ENCODE assay signal across 1 cellular context in the genomic region with DNA sequence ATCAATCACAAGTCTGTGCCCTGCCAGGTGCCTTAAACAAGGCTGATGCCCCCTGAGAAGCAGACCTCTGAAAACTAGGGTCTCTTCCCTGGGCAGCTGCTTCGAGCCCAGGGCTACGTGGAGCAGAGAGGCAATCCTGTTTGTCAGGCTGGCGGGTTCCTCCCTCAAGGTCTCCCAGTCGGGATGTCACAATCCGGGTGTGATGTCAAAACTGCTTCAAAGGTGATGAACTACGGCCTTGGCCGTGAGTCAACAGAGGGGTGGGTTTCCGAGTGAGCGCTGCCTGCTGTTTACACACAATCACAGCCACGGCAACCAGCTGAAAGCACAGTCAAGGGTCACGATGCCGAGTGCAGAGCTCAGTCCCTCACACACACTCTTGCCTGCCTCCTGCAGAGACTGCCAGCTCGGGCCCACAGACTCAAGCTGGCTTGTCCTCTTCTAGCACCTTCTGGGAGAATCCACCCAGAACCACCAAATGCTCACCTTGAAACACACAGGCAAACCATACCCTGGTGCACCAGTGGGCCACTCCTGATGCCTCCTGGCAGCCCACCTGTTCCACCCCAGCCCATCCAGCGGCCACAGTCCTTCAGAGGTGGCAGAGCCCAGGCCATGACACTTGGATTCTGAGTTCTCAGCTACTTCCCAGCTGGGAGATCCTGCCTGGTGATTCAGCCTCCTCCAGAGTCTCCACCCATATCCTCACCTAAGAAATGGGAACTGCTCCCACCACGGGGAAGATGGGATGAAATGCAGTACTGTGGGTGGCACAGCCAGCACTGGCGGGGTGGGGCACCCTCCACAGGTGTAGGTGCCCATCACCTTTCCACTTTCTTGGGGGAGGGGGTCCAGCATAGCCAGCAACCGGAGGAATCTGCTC.
TF ChIP-seq lines count a peak whose summit lies in the region.

No MANE protein-coding gene starts in this region.

TF ChIP-seq in K562, 482 proteins besides CTCF, POLR2A, EP300 and RAD21 (continues in another document):
- TF ChIP-seq CREB1 (IDR thresholded peaks at IDR 0.05) (peak; percentile 46), CREB1 (CRISPR knock-in tag; IDR thresholded peaks at IDR 0.05) (no peak), TAF9B (IDR thresholded peaks at IDR 0.05; ENCODE audit: partially characterized antibody) (no peak), ZKSCAN8 (CRISPR knock-in tag; IDR thresholded peaks at IDR 0.05) (peak; percentile 87), CEBPB (tag; IDR thresholded peaks at IDR 0.05) (peak; percentile 81), RBBP5 (IDR thresholded peaks at IDR 0.05; ENCODE audit: borderline replicate concordance, insufficient read depth, low read length, poor library complexity, severe bottlenecking) (no peak), ZNF584 (CRISPR knock-in tag; IDR thresholded peaks at IDR 0.05; ENCODE audit: low read depth) (no peak), ZNF780A (CRISPR knock-in tag; IDR thresholded peaks at IDR 0.05) (no peak), NFIC (IDR thresholded peaks at IDR 0.05) (peak; percentile 33; the same call in 1 of the 2 replicates), FOXJ2 (tag; IDR thresholded peaks at IDR 0.05) (peak; percentile 51; the same call in 1 of the 2 replicates), RCOR1 (IDR thresholded peaks at IDR 0.05; ENCODE audit: borderline replicate concordance in 1 of 2, low read depth in 2 of 2, low read length in 2 of 2) (0 out of 4 replicates have a peak, but pooled peaks of 1 of the 2 experiments have one; percentile 32), NR2C1 (IDR thresholded peaks at IDR 0.05) (no peak), NR2C1 (tag; IDR thresholded peaks at IDR 0.05) (no peak), ZNF184 (CRISPR knock-in tag; IDR thresholded peaks at IDR 0.05) (no peak), MEIS2 (IDR thresholded peaks at IDR 0.05; ENCODE audit: partially characterized antibody) (peak; percentile 63), ADNP (tag; IDR thresholded peaks at IDR 0.05) (no peak), STAG1 (CRISPR knock-in tag; IDR thresholded peaks at IDR 0.05; ENCODE audit: borderline replicate concordance) (no peak), KAT2B (IDR thresholded peaks at IDR 0.05; ENCODE audit: low read depth, low read length) (no peak), RBM22 (IDR thresholded peaks at IDR 0.05; ENCODE audit: low read depth, low read length, poor library complexity, severe bottlenecking) (no peak), RBFOX2 (IDR thresholded peaks at IDR 0.05; ENCODE audit: low read depth, low read length) (peak; percentile 29; the same call in 1 of the 2 replicates), SPI1 (IDR thresholded peaks at IDR 0.05; ENCODE audit: borderline replicate concordance, low read depth, low read length) (0 out of 2 replicates have a peak, but pooled peaks have one; percentile 20), FOXA3 (CRISPR knock-in tag; conservative IDR thresholded peaks at IDR 0.05 in 1 of 2, IDR thresholded peaks at IDR 0.05 in 1 of 2) (peak in 1 of 2 experiments; percentile 69; a peak in 1 of 4 replicates), NR2C2 (CRISPR knock-in tag; IDR thresholded peaks at IDR 0.05) (no peak), NR2C2 (tag; IDR thresholded peaks at IDR 0.05) (peak; percentile 74; the same call in 1 of the 2 replicates), ZNF311 (CRISPR knock-in tag; IDR thresholded peaks at IDR 0.05) (no peak), KHSRP (IDR thresholded peaks at IDR 0.05) (no peak), CEBPG (CRISPR knock-in tag; IDR thresholded peaks at IDR 0.05) (no peak), CEBPG (tag; conservative IDR thresholded peaks at IDR 0.05 in 1 of 2, IDR thresholded peaks at IDR 0.05 in 1 of 2) (peak; percentile 13 to 34; a peak in 1 of 4 replicates), MYC (IDR thresholded peaks at IDR 0.05; ENCODE audit: low read depth, low read length) (no peak), MYC (CRISPR knock-in tag; IDR thresholded peaks at IDR 0.05; ENCODE audit: borderline replicate concordance, low read depth) (no peak), KDM1A (IDR thresholded peaks at IDR 0.05) (peak in 1 of 2 experiments; percentile 69; a peak in 3 of 4 replicates), CREM (IDR thresholded peaks at IDR 0.05; ENCODE audit: low read depth) (peak; percentile 76)
- TF ChIP-seq, protein P1, sequence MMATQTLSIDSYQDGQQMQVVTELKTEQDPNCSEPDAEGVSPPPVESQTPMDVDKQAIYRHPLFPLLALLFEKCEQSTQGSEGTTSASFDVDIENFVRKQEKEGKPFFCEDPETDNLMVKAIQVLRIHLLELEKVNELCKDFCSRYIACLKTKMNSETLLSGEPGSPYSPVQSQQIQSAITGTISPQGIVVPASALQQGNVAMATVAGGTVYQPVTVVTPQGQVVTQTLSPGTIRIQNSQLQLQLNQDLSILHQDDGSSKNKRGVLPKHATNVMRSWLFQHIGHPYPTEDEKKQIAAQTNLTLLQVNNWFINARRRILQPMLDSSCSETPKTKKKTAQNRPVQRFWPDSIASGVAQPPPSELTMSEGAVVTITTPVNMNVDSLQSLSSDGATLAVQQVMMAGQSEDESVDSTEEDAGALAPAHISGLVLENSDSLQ (IDR thresholded peaks at IDR 0.05): 0 out of 2 replicates have a peak, but pooled peaks have one; percentile 14
- TF ChIP-seq, protein P2, sequence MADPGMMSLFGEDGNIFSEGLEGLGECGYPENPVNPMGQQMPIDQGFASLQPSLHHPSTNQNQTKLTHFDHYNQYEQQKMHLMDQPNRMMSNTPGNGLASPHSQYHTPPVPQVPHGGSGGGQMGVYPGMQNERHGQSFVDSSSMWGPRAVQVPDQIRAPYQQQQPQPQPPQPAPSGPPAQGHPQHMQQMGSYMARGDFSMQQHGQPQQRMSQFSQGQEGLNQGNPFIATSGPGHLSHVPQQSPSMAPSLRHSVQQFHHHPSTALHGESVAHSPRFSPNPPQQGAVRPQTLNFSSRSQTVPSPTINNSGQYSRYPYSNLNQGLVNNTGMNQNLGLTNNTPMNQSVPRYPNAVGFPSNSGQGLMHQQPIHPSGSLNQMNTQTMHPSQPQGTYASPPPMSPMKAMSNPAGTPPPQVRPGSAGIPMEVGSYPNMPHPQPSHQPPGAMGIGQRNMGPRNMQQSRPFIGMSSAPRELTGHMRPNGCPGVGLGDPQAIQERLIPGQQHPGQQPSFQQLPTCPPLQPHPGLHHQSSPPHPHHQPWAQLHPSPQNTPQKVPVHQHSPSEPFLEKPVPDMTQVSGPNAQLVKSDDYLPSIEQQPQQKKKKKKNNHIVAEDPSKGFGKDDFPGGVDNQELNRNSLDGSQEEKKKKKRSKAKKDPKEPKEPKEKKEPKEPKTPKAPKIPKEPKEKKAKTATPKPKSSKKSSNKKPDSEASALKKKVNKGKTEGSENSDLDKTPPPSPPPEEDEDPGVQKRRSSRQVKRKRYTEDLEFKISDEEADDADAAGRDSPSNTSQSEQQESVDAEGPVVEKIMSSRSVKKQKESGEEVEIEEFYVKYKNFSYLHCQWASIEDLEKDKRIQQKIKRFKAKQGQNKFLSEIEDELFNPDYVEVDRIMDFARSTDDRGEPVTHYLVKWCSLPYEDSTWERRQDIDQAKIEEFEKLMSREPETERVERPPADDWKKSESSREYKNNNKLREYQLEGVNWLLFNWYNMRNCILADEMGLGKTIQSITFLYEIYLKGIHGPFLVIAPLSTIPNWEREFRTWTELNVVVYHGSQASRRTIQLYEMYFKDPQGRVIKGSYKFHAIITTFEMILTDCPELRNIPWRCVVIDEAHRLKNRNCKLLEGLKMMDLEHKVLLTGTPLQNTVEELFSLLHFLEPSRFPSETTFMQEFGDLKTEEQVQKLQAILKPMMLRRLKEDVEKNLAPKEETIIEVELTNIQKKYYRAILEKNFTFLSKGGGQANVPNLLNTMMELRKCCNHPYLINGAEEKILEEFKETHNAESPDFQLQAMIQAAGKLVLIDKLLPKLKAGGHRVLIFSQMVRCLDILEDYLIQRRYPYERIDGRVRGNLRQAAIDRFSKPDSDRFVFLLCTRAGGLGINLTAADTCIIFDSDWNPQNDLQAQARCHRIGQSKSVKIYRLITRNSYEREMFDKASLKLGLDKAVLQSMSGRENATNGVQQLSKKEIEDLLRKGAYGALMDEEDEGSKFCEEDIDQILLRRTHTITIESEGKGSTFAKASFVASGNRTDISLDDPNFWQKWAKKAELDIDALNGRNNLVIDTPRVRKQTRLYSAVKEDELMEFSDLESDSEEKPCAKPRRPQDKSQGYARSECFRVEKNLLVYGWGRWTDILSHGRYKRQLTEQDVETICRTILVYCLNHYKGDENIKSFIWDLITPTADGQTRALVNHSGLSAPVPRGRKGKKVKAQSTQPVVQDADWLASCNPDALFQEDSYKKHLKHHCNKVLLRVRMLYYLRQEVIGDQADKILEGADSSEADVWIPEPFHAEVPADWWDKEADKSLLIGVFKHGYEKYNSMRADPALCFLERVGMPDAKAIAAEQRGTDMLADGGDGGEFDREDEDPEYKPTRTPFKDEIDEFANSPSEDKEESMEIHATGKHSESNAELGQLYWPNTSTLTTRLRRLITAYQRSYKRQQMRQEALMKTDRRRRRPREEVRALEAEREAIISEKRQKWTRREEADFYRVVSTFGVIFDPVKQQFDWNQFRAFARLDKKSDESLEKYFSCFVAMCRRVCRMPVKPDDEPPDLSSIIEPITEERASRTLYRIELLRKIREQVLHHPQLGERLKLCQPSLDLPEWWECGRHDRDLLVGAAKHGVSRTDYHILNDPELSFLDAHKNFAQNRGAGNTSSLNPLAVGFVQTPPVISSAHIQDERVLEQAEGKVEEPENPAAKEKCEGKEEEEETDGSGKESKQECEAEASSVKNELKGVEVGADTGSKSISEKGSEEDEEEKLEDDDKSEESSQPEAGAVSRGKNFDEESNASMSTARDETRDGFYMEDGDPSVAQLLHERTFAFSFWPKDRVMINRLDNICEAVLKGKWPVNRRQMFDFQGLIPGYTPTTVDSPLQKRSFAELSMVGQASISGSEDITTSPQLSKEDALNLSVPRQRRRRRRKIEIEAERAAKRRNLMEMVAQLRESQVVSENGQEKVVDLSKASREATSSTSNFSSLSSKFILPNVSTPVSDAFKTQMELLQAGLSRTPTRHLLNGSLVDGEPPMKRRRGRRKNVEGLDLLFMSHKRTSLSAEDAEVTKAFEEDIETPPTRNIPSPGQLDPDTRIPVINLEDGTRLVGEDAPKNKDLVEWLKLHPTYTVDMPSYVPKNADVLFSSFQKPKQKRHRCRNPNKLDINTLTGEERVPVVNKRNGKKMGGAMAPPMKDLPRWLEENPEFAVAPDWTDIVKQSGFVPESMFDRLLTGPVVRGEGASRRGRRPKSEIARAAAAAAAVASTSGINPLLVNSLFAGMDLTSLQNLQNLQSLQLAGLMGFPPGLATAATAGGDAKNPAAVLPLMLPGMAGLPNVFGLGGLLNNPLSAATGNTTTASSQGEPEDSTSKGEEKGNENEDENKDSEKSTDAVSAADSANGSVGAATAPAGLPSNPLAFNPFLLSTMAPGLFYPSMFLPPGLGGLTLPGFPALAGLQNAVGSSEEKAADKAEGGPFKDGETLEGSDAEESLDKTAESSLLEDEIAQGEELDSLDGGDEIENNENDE (IDR thresholded peaks at IDR 0.05; ENCODE audit: low read depth, low read length): no peak
- TF ChIP-seq, protein P3, sequence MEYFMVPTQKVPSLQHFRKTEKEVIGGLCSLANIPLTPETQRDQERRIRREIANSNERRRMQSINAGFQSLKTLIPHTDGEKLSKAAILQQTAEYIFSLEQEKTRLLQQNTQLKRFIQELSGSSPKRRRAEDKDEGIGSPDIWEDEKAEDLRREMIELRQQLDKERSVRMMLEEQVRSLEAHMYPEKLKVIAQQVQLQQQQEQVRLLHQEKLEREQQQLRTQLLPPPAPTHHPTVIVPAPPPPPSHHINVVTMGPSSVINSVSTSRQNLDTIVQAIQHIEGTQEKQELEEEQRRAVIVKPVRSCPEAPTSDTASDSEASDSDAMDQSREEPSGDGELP (CRISPR knock-in tag; IDR thresholded peaks at IDR 0.05; ENCODE audit: borderline replicate concordance): peak; percentile 36; the same call in 1 of the 2 replicates
- TF ChIP-seq, protein P4, sequence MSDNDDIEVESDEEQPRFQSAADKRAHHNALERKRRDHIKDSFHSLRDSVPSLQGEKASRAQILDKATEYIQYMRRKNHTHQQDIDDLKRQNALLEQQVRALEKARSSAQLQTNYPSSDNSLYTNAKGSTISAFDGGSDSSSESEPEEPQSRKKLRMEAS (CRISPR knock-in tag; IDR thresholded peaks at IDR 0.05): 0 out of 2 replicates have a peak, but pooled peaks have one; percentile 11
- TF ChIP-seq, protein P5, sequence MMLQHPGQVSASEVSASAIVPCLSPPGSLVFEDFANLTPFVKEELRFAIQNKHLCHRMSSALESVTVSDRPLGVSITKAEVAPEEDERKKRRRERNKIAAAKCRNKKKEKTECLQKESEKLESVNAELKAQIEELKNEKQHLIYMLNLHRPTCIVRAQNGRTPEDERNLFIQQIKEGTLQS (IDR thresholded peaks at IDR 0.05): peak; percentile 27; the same call in 1 of the 2 replicates
- TF ChIP-seq, protein P5 (CRISPR knock-in tag; conservative IDR thresholded peaks at IDR 0.05): no peak
- TF ChIP-seq, protein P6, sequence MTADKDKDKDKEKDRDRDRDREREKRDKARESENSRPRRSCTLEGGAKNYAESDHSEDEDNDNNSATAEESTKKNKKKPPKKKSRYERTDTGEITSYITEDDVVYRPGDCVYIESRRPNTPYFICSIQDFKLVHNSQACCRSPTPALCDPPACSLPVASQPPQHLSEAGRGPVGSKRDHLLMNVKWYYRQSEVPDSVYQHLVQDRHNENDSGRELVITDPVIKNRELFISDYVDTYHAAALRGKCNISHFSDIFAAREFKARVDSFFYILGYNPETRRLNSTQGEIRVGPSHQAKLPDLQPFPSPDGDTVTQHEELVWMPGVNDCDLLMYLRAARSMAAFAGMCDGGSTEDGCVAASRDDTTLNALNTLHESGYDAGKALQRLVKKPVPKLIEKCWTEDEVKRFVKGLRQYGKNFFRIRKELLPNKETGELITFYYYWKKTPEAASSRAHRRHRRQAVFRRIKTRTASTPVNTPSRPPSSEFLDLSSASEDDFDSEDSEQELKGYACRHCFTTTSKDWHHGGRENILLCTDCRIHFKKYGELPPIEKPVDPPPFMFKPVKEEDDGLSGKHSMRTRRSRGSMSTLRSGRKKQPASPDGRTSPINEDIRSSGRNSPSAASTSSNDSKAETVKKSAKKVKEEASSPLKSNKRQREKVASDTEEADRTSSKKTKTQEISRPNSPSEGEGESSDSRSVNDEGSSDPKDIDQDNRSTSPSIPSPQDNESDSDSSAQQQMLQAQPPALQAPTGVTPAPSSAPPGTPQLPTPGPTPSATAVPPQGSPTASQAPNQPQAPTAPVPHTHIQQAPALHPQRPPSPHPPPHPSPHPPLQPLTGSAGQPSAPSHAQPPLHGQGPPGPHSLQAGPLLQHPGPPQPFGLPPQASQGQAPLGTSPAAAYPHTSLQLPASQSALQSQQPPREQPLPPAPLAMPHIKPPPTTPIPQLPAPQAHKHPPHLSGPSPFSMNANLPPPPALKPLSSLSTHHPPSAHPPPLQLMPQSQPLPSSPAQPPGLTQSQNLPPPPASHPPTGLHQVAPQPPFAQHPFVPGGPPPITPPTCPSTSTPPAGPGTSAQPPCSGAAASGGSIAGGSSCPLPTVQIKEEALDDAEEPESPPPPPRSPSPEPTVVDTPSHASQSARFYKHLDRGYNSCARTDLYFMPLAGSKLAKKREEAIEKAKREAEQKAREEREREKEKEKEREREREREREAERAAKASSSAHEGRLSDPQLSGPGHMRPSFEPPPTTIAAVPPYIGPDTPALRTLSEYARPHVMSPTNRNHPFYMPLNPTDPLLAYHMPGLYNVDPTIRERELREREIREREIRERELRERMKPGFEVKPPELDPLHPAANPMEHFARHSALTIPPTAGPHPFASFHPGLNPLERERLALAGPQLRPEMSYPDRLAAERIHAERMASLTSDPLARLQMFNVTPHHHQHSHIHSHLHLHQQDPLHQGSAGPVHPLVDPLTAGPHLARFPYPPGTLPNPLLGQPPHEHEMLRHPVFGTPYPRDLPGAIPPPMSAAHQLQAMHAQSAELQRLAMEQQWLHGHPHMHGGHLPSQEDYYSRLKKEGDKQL (CRISPR knock-in tag; IDR thresholded peaks at IDR 0.05; ENCODE audit: borderline replicate concordance): 0 out of 2 replicates have a peak, but pooled peaks have one; percentile 46
